In genomic region chrX:46683023-46683422, GRCh38 we compare ENCODE assay signal across 20 cellular contexts.
DNase-seq lines count a peak whose midpoint lies in the region; ATAC-seq, FAIRE-seq and TF ChIP-seq lines count a peak whose summit lies in the region.
"Had no signal": no experiment of that assay in that cellular context is flagged by ENCODE, and none has a peak within 500 bp of the region (broad histone marks: within the 10 kb centered on the region; RNA-seq: fewer than 3 reads in every experiment).

No MANE protein-coding gene starts in this region.

- no peak for TF ChIP-seq POLR2A in GM12892 (IDR thresholded peaks at IDR 0.05; ENCODE audit: low read depth, low read length)

- CTCF ChIA-PET in Calu3 (lab: Charles Lee): interaction anchor here (0.6 kb wide), 1 partner anchor 23 kb away, joined by 3 read pairs; no protein-coding TSS in a partner anchor
- CTCF ChIA-PET in HEK293T (lab: Yijun Ruan, JAX): no interaction called here

- POLR2A ChIA-PET in HEK293T (lab: Yijun Ruan, JAX): no interaction called here

- no peaks in the 10 kb centered on the region for H3K4me1 Mint-ChIP-seq in Calu3 (ENCODE audit: low read depth, unreplicated experiment)
- H3K4me1 Mint-ChIP-seq: natural killer cell had no signal

- no peaks in the 10 kb centered on the region for H3K9me3 Mint-ChIP-seq in Calu3 (ENCODE audit: low read depth, unreplicated experiment)
- H3K9me3 Mint-ChIP-seq: activated naive CD8-positive, alpha-beta T cell treated with anti-CD3 and anti-CD28 coated beads, Interleukin-2, amount 50 U/mL, for 24 hours; natural killer cell; T-helper 1 cell treated with Interleukin-12 subunit alpha and Interleukin-12 subunit beta and Interleukin-4 antibody, amounts not matched to agents 30 μg/mL and 1 μg/mL, for 36 hours had no signal

- H3K27me3 Mint-ChIP-seq in Calu3 (ENCODE audit: unreplicated experiment): no peaks in the 10 kb centered on the region
- H3K27me3 Mint-ChIP-seq: activated naive CD8-positive, alpha-beta T cell treated with anti-CD3 and anti-CD28 coated beads, Interleukin-2, amount 50 U/mL, for 24 hours had no signal

- ATAC-seq in GM21786 (IDR thresholded peaks at IDR 0.05; ENCODE audit: unreplicated experiment) (no peak), sciatic nerve (no peak)
- ATAC-seq: activated naive CD8-positive, alpha-beta T cell treated with anti-CD3 and anti-CD28 coated beads, Interleukin-2, amount 50 U/mL, for 24 hours; natural killer cell; Panc1 had no signal

- DNase-seq in Calu3: peak; percentile 2
- no peak for DNase-seq in GM12892 (ENCODE audit: insufficient read length)
- DNase-seq in RPMI7951 (ENCODE audit: low read depth): peak; percentile 24
- DNase-seq in fibroblast of the aortic adventitia (ENCODE audit: low read depth): peak; percentile 39
- DNase-seq in HEK293T (ENCODE audit: extremely low spot score): no peak
- no peak for DNase-seq in SHP77 treated with DMSO at 0.1 percent for 48 hours (lab: John Stamatoyannopoulos, UW)
- no peak for DNase-seq in sciatic nerve (ENCODE audit: low spot score)
- DNase-seq: activated CD4-positive, CD25-positive, alpha-beta regulatory T cell treated with anti-CD3 and anti-CD28 coated beads, Interleukin-2, amount 50 U/mL, for 72 hours; activated naive CD8-positive, alpha-beta T cell treated with anti-CD3 and anti-CD28 coated beads, Interleukin-2, amount 50 U/mL, for 24 hours; colonic mucosa; DND-41; erythroblast; natural killer cell; NCI-H1417 treated with DMSO at 0.1 percent for 48 hours; stimulated activated CD8-positive, alpha-beta memory T cell treated with anti-CD3 and anti-CD28 coated beads, Interleukin-4, amount 100 ng/mL, for 48 hours had no signal

- BruUV-seq in Calu3 (replicated peaks; lab: Mats Ljungman, UMichigan): no TSS peak

- TF ChIP-seq CTCF in Calu3 (IDR thresholded peaks at IDR 0.05; ENCODE audit: unreplicated experiment) (no peak), fibroblast of the aortic adventitia (IDR thresholded peaks at IDR 0.05; ENCODE audit: insufficient read depth, low read length) (peak; percentile 26)

- FAIRE-seq in GM12892 (lab: Jason Lieb, UNC): peak; percentile 78

- H3K4me3 ChIP-seq in fibroblast of the aortic adventitia (ENCODE audit: low read depth, low read length): no peak overlapping the region
- H3K4me3 ChIP-seq: colonic mucosa, hepatocyte, thoracic aorta had no signal

- H3K4me3 Mint-ChIP-seq in Calu3 (ENCODE audit: low read depth, unreplicated experiment): no peak overlapping the region
- H3K4me3 Mint-ChIP-seq: activated naive CD8-positive, alpha-beta T cell treated with anti-CD3 and anti-CD28 coated beads, Interleukin-2, amount 50 U/mL, for 24 hours; natural killer cell; T-helper 1 cell treated with Interleukin-12 subunit alpha and Interleukin-12 subunit beta and Interleukin-4 antibody, amounts not matched to agents 30 μg/mL and 1 μg/mL, for 36 hours had no signal

- H3K36me3 Mint-ChIP-seq in Calu3 (ENCODE audit: insufficient read depth, unreplicated experiment): no peaks in the 10 kb centered on the region
- H3K36me3 Mint-ChIP-seq: natural killer cell had no signal

- intact Hi-C loops in Calu3 (cut with micrococcal nuclease; ENCODE audit: unreplicated experiment) (loop anchor here (10.0 kb wide), 1 partner anchor 72 kb away; the partner anchor contains the start of gene SLC9A7), sciatic nerve (cut with DNase I) (no loop called here)

- no peak overlapping the region for H3K27ac Mint-ChIP-seq in Calu3 (ENCODE audit: unreplicated experiment)
- H3K27ac Mint-ChIP-seq: activated naive CD8-positive, alpha-beta T cell treated with anti-CD3 and anti-CD28 coated beads, Interleukin-2, amount 50 U/mL, for 24 hours; natural killer cell; T-helper 1 cell treated with Interleukin-12 subunit alpha and Interleukin-12 subunit beta and Interleukin-4 antibody, amounts not matched to agents 30 μg/mL and 1 μg/mL, for 36 hours had no signal

TF ChIP-seq in HEK293T, 16 proteins besides CTCF, POLR2A, EP300 and RAD21:
- TF ChIP-seq LEF1 (IDR thresholded peaks at IDR 0.05; ENCODE audit: borderline replicate concordance) (no peak), FOXM1 (IDR thresholded peaks at IDR 0.05; ENCODE audit: borderline replicate concordance) (no peak), L3MBTL2 (conservative IDR thresholded peaks at IDR 0.05) (no peak), ELF4 (IDR thresholded peaks at IDR 0.05) (no peak), CTBP1 (IDR thresholded peaks at IDR 0.05; ENCODE audit: borderline replicate concordance) (no peak), SUZ12 (IDR thresholded peaks at IDR 0.05) (no peak), SP1 (IDR thresholded peaks at IDR 0.05) (no peak), TARDBP (IDR thresholded peaks at IDR 0.05) (no peak), FOXK2 (IDR thresholded peaks at IDR 0.05) (no peak), ARNT (IDR thresholded peaks at IDR 0.05) (no peak)
- TF ChIP-seq, protein P1, sequence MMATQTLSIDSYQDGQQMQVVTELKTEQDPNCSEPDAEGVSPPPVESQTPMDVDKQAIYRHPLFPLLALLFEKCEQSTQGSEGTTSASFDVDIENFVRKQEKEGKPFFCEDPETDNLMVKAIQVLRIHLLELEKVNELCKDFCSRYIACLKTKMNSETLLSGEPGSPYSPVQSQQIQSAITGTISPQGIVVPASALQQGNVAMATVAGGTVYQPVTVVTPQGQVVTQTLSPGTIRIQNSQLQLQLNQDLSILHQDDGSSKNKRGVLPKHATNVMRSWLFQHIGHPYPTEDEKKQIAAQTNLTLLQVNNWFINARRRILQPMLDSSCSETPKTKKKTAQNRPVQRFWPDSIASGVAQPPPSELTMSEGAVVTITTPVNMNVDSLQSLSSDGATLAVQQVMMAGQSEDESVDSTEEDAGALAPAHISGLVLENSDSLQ (IDR thresholded peaks at IDR 0.05): no peak

Comparison
In these comparisons a context has a peak if more than half of its experiments do, and no peak if none do; other contexts are left out.
1. DNase-seq: peak in Calu3 (single experiment), RPMI7951 (single experiment) and fibroblast of the aortic adventitia (single experiment); none in GM12892 (single experiment), HEK293T (single experiment), SHP77 treated with DMSO at 0.1 percent for 48 hours (single experiment) and sciatic nerve (single experiment).